Comparison of ENCODE assay signal across 8 cellular contexts in the genomic region with DNA sequence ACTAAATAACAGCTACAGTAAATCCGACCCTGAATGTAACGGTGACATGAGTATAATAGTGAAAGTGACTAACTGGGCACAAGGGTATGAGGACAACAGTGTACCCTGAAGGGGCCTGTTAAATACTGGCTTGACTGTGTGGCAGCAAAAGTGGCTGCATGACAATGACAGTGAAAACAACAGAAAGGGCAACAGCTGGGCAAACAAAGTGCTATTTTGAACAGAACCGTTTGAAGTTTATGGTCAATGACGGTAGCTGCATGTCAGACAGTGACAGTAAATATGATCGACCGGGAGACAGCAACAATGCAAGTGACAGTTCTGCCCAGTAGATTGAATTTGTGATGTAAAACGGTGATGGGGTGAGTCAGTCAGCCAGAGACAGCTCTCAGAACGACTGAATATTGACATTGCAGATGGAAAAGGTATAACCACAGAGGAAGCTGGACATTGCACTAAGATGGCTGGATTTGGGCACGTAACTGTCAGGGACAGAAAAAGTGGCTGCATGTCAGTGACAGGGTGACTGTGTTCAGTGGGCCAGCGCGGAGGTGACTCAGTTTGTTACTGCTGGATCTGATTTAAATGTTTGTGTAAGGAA. TPM values are rescaled to one million over a fixed set of nuclear protein-coding genes. Genes with fewer than 3 reads are reported as not detected.
DNase-seq lines count a peak whose midpoint lies in the region; ATAC-seq and TF ChIP-seq lines count a peak whose summit lies in the region.

No MANE protein-coding gene starts in this region.

- H3K9me3 ChIP-seq in colonic mucosa (no peaks in the 10 kb centered on the region), gastrocnemius medialis (no peaks in the 10 kb centered on the region)

- TF ChIP-seq POLR2A in gastrocnemius medialis (IDR thresholded peaks at IDR 0.05): no peak

- H3K27ac ChIP-seq in colonic mucosa (peak overlapping the region; percentile 91), gastrocnemius medialis (peak overlapping the region; percentile 92 to 97 (median 95))

- H3K4me1 Mint-ChIP-seq in activated CD4-positive, alpha-beta T cell treated with anti-CD3 and anti-CD28 coated beads, Interleukin-2, amount 10 ng/mL, durations not matched to agents 24 days and 14 days: peaks cover 16% of the 10 kb centered on the region

- H3K36me3 ChIP-seq in colonic mucosa: no peaks in the 10 kb centered on the region
- no peaks in the 10 kb centered on the region for H3K36me3 ChIP-seq in gastrocnemius medialis

- peak overlapping the region; percentile 75 for H3K4me3 Mint-ChIP-seq in activated CD4-positive, alpha-beta T cell treated with anti-CD3 and anti-CD28 coated beads, Interleukin-2, amount 10 ng/mL, durations not matched to agents 24 days and 14 days

- H3K27me3 ChIP-seq in colonic mucosa (no peaks in the 10 kb centered on the region), gastrocnemius medialis (no peaks in the 10 kb centered on the region)

- in situ Hi-C loops in gastrocnemius medialis (cut with MboI; ENCODE audit: low sequenced_read_pairs in 4 of 4): no loop called here

- TF ChIP-seq CTCF in colonic mucosa (IDR thresholded peaks at IDR 0.05): no peak
- TF ChIP-seq CTCF in gastrocnemius medialis (IDR thresholded peaks at IDR 0.05 in 4 of 5, conservative IDR thresholded peaks at IDR 0.05 in 1 of 5): no peak

- peak; percentile 56 for DNase-seq in activated CD4-positive, alpha-beta T cell treated with anti-CD3 and anti-CD28 coated beads, Interleukin-2, amount 10 ng/mL, durations not matched to agents 24 days and 14 days
- no peak for DNase-seq in activated CD4-positive, alpha-beta T cell treated with anti-CD3 and anti-CD28 coated beads for 48 hours
- DNase-seq in NCI-H748 (lab: John Stamatoyannopoulos, UW; ENCODE audit: unreplicated experiment) (peak; percentile 94), colonic mucosa (no peak), gastrocnemius medialis (no peak)

- intact Hi-C loops in activated CD4-positive, alpha-beta T cell treated with anti-CD3 and anti-CD28 coated beads, Interleukin-2, amount 10 ng/mL, durations not matched to agents 24 days and 14 days (cut with micrococcal nuclease): no loop called here
- intact Hi-C loops in colonic mucosa (cut with DNase I) (no loop called here), gastrocnemius medialis (cut with DNase I; ENCODE audit: low total_unique reads) (loop anchor here (1.0 kb wide), 1 partner anchor 398 kb away; a partner anchor contains a TSS)

- H3K9me3 Mint-ChIP-seq in activated CD4-positive, alpha-beta T cell treated with anti-CD3 and anti-CD28 coated beads, Interleukin-2, amount 10 ng/mL, durations not matched to agents 24 days and 14 days: no peaks in the 10 kb centered on the region

- peak overlapping the region; percentile 74 for H3K27ac Mint-ChIP-seq in activated CD4-positive, alpha-beta T cell treated with anti-CD3 and anti-CD28 coated beads, Interleukin-2, amount 10 ng/mL, durations not matched to agents 24 days and 14 days

- no peak overlapping the region for H3K4me3 ChIP-seq in colonic mucosa
- no peak overlapping the region for H3K4me3 ChIP-seq in gastrocnemius medialis

- ATAC-seq in gastrocnemius medialis (no peak), HG03095 (IDR thresholded peaks at IDR 0.05; ENCODE audit: unreplicated experiment) (no peak), GM21381 (IDR thresholded peaks at IDR 0.05; ENCODE audit: unreplicated experiment) (no peak), GM18519 (IDR thresholded peaks at IDR 0.05; ENCODE audit: low FRiP score, unreplicated experiment) (no peak)

- H3K4me1 ChIP-seq in colonic mucosa: peaks cover 7% of the 10 kb centered on the region
- peaks cover 38 to 43% of the 10 kb centered on the region in 2 donors for H3K4me1 ChIP-seq in gastrocnemius medialis

- H3K36me3 Mint-ChIP-seq in activated CD4-positive, alpha-beta T cell treated with anti-CD3 and anti-CD28 coated beads, Interleukin-2, amount 10 ng/mL, durations not matched to agents 24 days and 14 days (ENCODE audit: low read depth): no peaks in the 10 kb centered on the region

- no peak overlapping the region for H3K9ac ChIP-seq in colonic mucosa (ENCODE audit: low read depth in 2 of 2, low read length in 2 of 2)

- H3K27me3 Mint-ChIP-seq in activated CD4-positive, alpha-beta T cell treated with anti-CD3 and anti-CD28 coated beads, Interleukin-2, amount 10 ng/mL, durations not matched to agents 24 days and 14 days: peaks cover 10% of the 10 kb centered on the region

RNA-seq across cellular contexts. Expression of a gene that starts 1.1 kb away (rescaled TPM):
- total RNA-seq in activated CD4-positive, alpha-beta T cell treated with anti-CD3 and anti-CD28 coated beads, Interleukin-2, amount 10 ng/mL, durations not matched to agents 24 days and 14 days: 18.2 and 19.0 TPM in 2 replicates
- 10 to 100 TPM; 11.2 to 16.2 TPM for total RNA-seq in colonic mucosa
- 10 to 100 TPM; 12.0 to 17.3 (median 12.5) TPM for total RNA-seq in gastrocnemius medialis

Comparison
In these comparisons a context has a peak if more than half of its experiments do, and no peak if none do; other contexts are left out.
1. DNase-seq: peak in activated CD4-positive, alpha-beta T cell treated with anti-CD3 and anti-CD28 coated beads, Interleukin-2, amount 10 ng/mL, durations not matched to agents 24 days and 14 days (single experiment) and NCI-H748 (single experiment); none in activated CD4-positive, alpha-beta T cell treated with anti-CD3 and anti-CD28 coated beads for 48 hours (single experiment), colonic mucosa (single experiment) and gastrocnemius medialis (0 of 2).